In the genomic region with DNA sequence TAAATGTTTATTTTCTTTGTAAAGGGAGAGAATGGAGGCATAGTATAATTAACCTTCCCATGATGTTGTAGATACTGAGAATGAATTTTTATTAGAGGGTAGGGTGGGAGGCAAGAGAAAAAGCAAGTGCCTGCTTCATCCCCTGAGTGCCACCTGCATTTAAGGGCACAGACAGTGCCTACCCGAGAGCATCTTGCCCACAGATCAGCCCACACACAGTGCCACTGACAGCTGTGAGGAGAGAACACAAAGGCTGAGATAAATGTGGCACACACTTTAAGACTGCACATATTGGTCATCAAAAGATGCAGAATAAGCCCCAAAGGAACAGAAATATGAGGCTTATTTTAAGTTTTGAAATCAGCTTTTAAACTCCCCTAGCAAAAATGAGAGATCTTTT, we compare ENCODE assay signal across 27 cellular contexts.
"Had no signal": no experiment of that assay in that cellular context is flagged by ENCODE, and none has a peak within 500 bp of the region (broad histone marks: within the 10 kb centered on the region; RNA-seq: fewer than 3 reads in every experiment).

No MANE protein-coding gene starts in this region.

- DNase-seq: activated B cell treated with CpG ODN at 0.5 μM for 24 hours; activated CD4-positive, alpha-beta memory T cell treated with anti-CD3 and anti-CD28 coated beads for 36 hours; activated CD4-positive, alpha-beta T cell treated with anti-CD3 and anti-CD28 coated beads for 48 hours; activated CD4-positive, alpha-beta T cell treated with anti-CD3 and anti-CD28 coated beads, Interleukin-2, amount 50 U/mL, for 1 hour; activated CD8-positive, alpha-beta memory T cell treated with anti-CD3 and anti-CD28 coated beads, Interleukin-2, amount 10 ng/mL, durations not matched to agents 7 days and 5 days; activated CD8-positive, alpha-beta memory T cell treated with anti-CD3 and anti-CD28 coated beads, Interleukin-2, amount 50 U/mL, for 4 hours; activated CD8-positive, alpha-beta T cell treated with anti-CD3 and anti-CD28 coated beads, Interleukin-2, amount 10 ng/mL, durations not matched to agents 7 days and 5 days; activated effector memory CD4-positive, alpha-beta T cell treated with anti-CD3 and anti-CD28 coated beads, Interleukin-2, amount 50 U/mL, for 16 hours; activated naive CD4-positive, alpha-beta T cell treated with anti-CD3 and anti-CD28 coated beads for 36 hours; activated naive CD8-positive, alpha-beta T cell treated with anti-CD3 and anti-CD28 coated beads for 36 hours; activated naive CD8-positive, alpha-beta T cell treated with anti-CD3 and anti-CD28 coated beads, Interleukin-2, amount 50 U/mL, for 24 hours; activated T-cell treated with anti-CD3 and anti-CD28 coated beads, Interleukin-2, amount 50 U/mL, for 1 hour; activated T-cell treated with anti-CD3 and anti-CD28 coated beads, Interleukin-2, amount 50 U/mL, for 48 hours; adrenal gland; amygdala; aorta; central memory CD4-positive, alpha-beta T cell; cerebellar nuclear complex; colonic mucosa; effector CD8-positive, alpha-beta T cell; esophagus squamous epithelium; foreskin melanocyte; T-cell; T1000; WERI-Rb-1 had no signal

- ATAC-seq: activated CD4-positive, CD25-positive, alpha-beta regulatory T cell treated with anti-CD3 and anti-CD28 coated beads, Interleukin-2, amount 50 U/mL, for 24 hours; activated CD8-positive, alpha-beta memory T cell treated with anti-CD3 and anti-CD28 coated beads, Interleukin-2, amount 10 ng/mL, durations not matched to agents 7 days and 5 days; activated CD8-positive, alpha-beta T cell treated with anti-CD3 and anti-CD28 coated beads, Interleukin-2, amount 10 ng/mL, durations not matched to agents 7 days and 5 days; activated naive CD8-positive, alpha-beta T cell treated with anti-CD3 and anti-CD28 coated beads, Interleukin-2, amount 50 U/mL, for 24 hours; gastroesophageal sphincter; T-cell had no signal
